Comparison of ENCODE assay signal across 2 cellular contexts in genomic region chr5:139732019-139732418, GRCh38.
TF ChIP-seq lines count a peak whose summit lies in the region.

No MANE protein-coding gene starts in this region.

TF ChIP-seq in HepG2, 621 proteins besides CTCF, POLR2A, EP300 and RAD21:
- TF ChIP-seq ZNF569 (CRISPR knock-in tag; IDR thresholded peaks at IDR 0.05; ENCODE audit: borderline replicate concordance) (no peak), KDM1A (CRISPR knock-in tag; IDR thresholded peaks at IDR 0.05) (peak; percentile 74; the same call in 1 of the 2 replicates), ESRRA (CRISPR knock-in tag; IDR thresholded peaks at IDR 0.05; ENCODE audit: low read depth) (peak; percentile 84), ZMYM3 (CRISPR knock-in tag; IDR thresholded peaks at IDR 0.05) (peak; percentile 86), ADNP (CRISPR knock-in tag; IDR thresholded peaks at IDR 0.05) (0 out of 2 replicates have a peak, but pooled peaks have one; percentile 52), ZNF629 (CRISPR knock-in tag; conservative IDR thresholded peaks at IDR 0.05) (peak; percentile 98), CHD4 (IDR thresholded peaks at IDR 0.05; ENCODE audit: borderline replicate concordance, low read length) (0 out of 2 replicates have a peak, but pooled peaks have one; percentile 56), ZNF746 (CRISPR knock-in tag; IDR thresholded peaks at IDR 0.05) (no peak), PATZ1 (CRISPR knock-in tag; IDR thresholded peaks at IDR 0.05) (no peak)

TF ChIP-seq in H1, 55 proteins besides CTCF, POLR2A, EP300 and RAD21:
- no peak for TF ChIP-seq ZNF274 (IDR thresholded peaks at IDR 0.05; ENCODE audit: borderline replicate concordance, extremely low read depth, low read length)
- TF ChIP-seq SAP30 (IDR thresholded peaks at IDR 0.05; ENCODE audit: insufficient read depth, insufficient replicate concordance, low read length): no peak
- no peak for TF ChIP-seq CREB1 (IDR thresholded peaks at IDR 0.05)
- TF ChIP-seq MAX (IDR thresholded peaks at IDR 0.05): no peak
- no peak for TF ChIP-seq TAF7 (optimal IDR thresholded peaks at IDR 0.05; ENCODE audit: borderline replicate concordance, low read depth, low read length)
- TF ChIP-seq CHD2 (IDR thresholded peaks at IDR 0.05; ENCODE audit: low read length): no peak
- no peak for TF ChIP-seq TCF12 (IDR thresholded peaks at IDR 0.05; ENCODE audit: low read depth, low read length)
- TF ChIP-seq BRCA1 (IDR thresholded peaks at IDR 0.05; ENCODE audit: low read depth, low read length): no peak
- TF ChIP-seq BACH1 (IDR thresholded peaks at IDR 0.05; ENCODE audit: low read length): no peak
- TF ChIP-seq USF2 (IDR thresholded peaks at IDR 0.05; ENCODE audit: low read length): no peak
- TF ChIP-seq ATF2 (IDR thresholded peaks at IDR 0.05; ENCODE audit: low read length): no peak
- TF ChIP-seq YY1 (IDR thresholded peaks at IDR 0.05; ENCODE audit: low read depth, low read length): no peak
- TF ChIP-seq, protein P1, sequence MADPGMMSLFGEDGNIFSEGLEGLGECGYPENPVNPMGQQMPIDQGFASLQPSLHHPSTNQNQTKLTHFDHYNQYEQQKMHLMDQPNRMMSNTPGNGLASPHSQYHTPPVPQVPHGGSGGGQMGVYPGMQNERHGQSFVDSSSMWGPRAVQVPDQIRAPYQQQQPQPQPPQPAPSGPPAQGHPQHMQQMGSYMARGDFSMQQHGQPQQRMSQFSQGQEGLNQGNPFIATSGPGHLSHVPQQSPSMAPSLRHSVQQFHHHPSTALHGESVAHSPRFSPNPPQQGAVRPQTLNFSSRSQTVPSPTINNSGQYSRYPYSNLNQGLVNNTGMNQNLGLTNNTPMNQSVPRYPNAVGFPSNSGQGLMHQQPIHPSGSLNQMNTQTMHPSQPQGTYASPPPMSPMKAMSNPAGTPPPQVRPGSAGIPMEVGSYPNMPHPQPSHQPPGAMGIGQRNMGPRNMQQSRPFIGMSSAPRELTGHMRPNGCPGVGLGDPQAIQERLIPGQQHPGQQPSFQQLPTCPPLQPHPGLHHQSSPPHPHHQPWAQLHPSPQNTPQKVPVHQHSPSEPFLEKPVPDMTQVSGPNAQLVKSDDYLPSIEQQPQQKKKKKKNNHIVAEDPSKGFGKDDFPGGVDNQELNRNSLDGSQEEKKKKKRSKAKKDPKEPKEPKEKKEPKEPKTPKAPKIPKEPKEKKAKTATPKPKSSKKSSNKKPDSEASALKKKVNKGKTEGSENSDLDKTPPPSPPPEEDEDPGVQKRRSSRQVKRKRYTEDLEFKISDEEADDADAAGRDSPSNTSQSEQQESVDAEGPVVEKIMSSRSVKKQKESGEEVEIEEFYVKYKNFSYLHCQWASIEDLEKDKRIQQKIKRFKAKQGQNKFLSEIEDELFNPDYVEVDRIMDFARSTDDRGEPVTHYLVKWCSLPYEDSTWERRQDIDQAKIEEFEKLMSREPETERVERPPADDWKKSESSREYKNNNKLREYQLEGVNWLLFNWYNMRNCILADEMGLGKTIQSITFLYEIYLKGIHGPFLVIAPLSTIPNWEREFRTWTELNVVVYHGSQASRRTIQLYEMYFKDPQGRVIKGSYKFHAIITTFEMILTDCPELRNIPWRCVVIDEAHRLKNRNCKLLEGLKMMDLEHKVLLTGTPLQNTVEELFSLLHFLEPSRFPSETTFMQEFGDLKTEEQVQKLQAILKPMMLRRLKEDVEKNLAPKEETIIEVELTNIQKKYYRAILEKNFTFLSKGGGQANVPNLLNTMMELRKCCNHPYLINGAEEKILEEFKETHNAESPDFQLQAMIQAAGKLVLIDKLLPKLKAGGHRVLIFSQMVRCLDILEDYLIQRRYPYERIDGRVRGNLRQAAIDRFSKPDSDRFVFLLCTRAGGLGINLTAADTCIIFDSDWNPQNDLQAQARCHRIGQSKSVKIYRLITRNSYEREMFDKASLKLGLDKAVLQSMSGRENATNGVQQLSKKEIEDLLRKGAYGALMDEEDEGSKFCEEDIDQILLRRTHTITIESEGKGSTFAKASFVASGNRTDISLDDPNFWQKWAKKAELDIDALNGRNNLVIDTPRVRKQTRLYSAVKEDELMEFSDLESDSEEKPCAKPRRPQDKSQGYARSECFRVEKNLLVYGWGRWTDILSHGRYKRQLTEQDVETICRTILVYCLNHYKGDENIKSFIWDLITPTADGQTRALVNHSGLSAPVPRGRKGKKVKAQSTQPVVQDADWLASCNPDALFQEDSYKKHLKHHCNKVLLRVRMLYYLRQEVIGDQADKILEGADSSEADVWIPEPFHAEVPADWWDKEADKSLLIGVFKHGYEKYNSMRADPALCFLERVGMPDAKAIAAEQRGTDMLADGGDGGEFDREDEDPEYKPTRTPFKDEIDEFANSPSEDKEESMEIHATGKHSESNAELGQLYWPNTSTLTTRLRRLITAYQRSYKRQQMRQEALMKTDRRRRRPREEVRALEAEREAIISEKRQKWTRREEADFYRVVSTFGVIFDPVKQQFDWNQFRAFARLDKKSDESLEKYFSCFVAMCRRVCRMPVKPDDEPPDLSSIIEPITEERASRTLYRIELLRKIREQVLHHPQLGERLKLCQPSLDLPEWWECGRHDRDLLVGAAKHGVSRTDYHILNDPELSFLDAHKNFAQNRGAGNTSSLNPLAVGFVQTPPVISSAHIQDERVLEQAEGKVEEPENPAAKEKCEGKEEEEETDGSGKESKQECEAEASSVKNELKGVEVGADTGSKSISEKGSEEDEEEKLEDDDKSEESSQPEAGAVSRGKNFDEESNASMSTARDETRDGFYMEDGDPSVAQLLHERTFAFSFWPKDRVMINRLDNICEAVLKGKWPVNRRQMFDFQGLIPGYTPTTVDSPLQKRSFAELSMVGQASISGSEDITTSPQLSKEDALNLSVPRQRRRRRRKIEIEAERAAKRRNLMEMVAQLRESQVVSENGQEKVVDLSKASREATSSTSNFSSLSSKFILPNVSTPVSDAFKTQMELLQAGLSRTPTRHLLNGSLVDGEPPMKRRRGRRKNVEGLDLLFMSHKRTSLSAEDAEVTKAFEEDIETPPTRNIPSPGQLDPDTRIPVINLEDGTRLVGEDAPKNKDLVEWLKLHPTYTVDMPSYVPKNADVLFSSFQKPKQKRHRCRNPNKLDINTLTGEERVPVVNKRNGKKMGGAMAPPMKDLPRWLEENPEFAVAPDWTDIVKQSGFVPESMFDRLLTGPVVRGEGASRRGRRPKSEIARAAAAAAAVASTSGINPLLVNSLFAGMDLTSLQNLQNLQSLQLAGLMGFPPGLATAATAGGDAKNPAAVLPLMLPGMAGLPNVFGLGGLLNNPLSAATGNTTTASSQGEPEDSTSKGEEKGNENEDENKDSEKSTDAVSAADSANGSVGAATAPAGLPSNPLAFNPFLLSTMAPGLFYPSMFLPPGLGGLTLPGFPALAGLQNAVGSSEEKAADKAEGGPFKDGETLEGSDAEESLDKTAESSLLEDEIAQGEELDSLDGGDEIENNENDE (IDR thresholded peaks at IDR 0.05; ENCODE audit: insufficient replicate concordance, low read length): no peak
